In the genomic region with DNA sequence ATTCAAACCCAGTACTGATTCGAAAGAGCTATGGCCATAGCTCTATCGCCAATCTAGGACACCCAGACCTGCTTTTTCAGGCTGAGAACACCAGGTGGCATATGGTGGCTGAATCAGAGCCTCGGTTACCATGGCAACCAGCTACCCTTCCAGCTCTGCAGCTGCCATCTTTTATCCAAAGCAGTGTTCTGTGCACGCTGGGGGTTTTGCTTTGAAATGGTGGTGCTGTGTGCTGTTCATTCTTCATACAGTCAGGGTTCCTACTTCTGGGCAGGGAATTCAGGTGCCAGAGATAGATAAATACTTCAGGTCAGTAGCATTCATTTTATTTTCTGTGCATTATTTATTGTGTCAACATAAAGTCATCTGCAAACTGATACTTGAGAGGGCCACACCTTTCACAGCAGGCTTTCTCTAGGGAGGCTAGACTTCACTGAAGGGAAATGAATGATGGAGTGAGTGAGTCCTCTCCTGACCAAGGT, we compare ENCODE assay signal across 9 cellular contexts.
DNase-seq lines count a peak whose midpoint lies in the region; ATAC-seq lines count a peak whose summit lies in the region.
"Had no signal": no experiment of that assay in that cellular context is flagged by ENCODE, and none has a peak within 500 bp of the region (broad histone marks: within the 10 kb centered on the region; RNA-seq: fewer than 3 reads in every experiment).

No MANE protein-coding gene starts in this region.

- DNase-seq in CD8-positive, alpha-beta memory T cell, result peak; percentile 41 to 86 (median 74)
- DNase-seq in NCI-H446 treated with DMSO at 0.1 percent for 48 hours (lab: John Stamatoyannopoulos, UW) (peak; percentile 91), cerebellum (ENCODE audit: low spot score) (peak; percentile 63), left lobe of liver (ENCODE audit: low spot score) (peak; percentile 85)
- peak; percentile 55 to 65 (median 62) for DNase-seq in stimulated activated CD4-positive, alpha-beta T cell treated with anti-CD3 and anti-CD28 coated beads, TNF-alpha, amount 100 ng/mL, for 24 hours (ENCODE audit: low read depth in 3 of 3)

- CTCF ChIA-PET in CD8-positive, alpha-beta memory T cell (lab: Charles Lee), result interaction anchor here (0.6 to 2.8 kb wide), 3 partner anchors 577 to 591 kb away, joined by 3 to 33 read pairs (median 5); no protein-coding TSS in a partner anchor

- peaks cover 4 to 18% (median 17%) of the 10 kb centered on the region in 5 donors for H3K9me3 Mint-ChIP-seq in CD8-positive, alpha-beta memory T cell

- no peak overlapping the region for H3K27ac ChIP-seq in CD8-positive, alpha-beta memory T cell (ENCODE audit: low read depth, low read length)
- H3K27ac ChIP-seq: ascending aorta had no signal

- POLR2A ChIA-PET in CD8-positive, alpha-beta memory T cell (lab: Charles Lee), result interaction anchor here (1.1 kb wide), 1 partner anchor 577 kb away, joined by 4 read pairs; no protein-coding TSS in a partner anchor

- H3K4me1 Mint-ChIP-seq in CD8-positive, alpha-beta memory T cell, result no peaks in the 10 kb centered on the region

- no peaks in the 10 kb centered on the region for H3K9me3 ChIP-seq in CD8-positive, alpha-beta memory T cell (ENCODE audit: low read length)

- H3K36me3 ChIP-seq in CD8-positive, alpha-beta memory T cell (ENCODE audit: insufficient read depth, low read length), result no peaks in the 10 kb centered on the region
- H3K36me3 ChIP-seq: ascending aorta had no signal

- H3K27ac Mint-ChIP-seq in CD8-positive, alpha-beta memory T cell, result no peak overlapping the region

- peaks cover 0 to 5% of the 10 kb centered on the region in 2 donors for H3K27me3 Mint-ChIP-seq in CD8-positive, alpha-beta memory T cell

- no peaks in the 10 kb centered on the region for H3K4me1 ChIP-seq in CD8-positive, alpha-beta memory T cell (ENCODE audit: insufficient read depth, low read length)
- H3K4me1 ChIP-seq: ascending aorta had no signal

- peak; percentile 99 for ATAC-seq in GM19438 (IDR thresholded peaks at IDR 0.05; ENCODE audit: low read depth, unreplicated experiment)
- ATAC-seq in HG03460 (IDR thresholded peaks at IDR 0.05; ENCODE audit: unreplicated experiment), result peak; percentile 100
- ATAC-seq in activated CD4-positive, CD25-positive, alpha-beta regulatory T cell treated with anti-CD3 and anti-CD28 coated beads, Interleukin-2, amount 50 U/mL, for 24 hours, result peak; percentile 74 to 85
- peak; percentile 93 for ATAC-seq in left lobe of liver

- H3K27me3 ChIP-seq in CD8-positive, alpha-beta memory T cell (ENCODE audit: insufficient read depth, low read length, poor library complexity, severe bottlenecking), result no peaks in the 10 kb centered on the region
- H3K27me3 ChIP-seq: ascending aorta had no signal

- no peak overlapping the region for H3K4me3 ChIP-seq in CD8-positive, alpha-beta memory T cell (ENCODE audit: low read length)
- H3K4me3 ChIP-seq: ascending aorta had no signal

- H3K4me3 Mint-ChIP-seq in CD8-positive, alpha-beta memory T cell, result no peak overlapping the region

- peaks cover 0 to 15% (median 0%) of the 10 kb centered on the region in 3 donors for H3K36me3 Mint-ChIP-seq in CD8-positive, alpha-beta memory T cell
